Comparison of ENCODE assay signal across 8 cellular contexts in the genomic region with DNA sequence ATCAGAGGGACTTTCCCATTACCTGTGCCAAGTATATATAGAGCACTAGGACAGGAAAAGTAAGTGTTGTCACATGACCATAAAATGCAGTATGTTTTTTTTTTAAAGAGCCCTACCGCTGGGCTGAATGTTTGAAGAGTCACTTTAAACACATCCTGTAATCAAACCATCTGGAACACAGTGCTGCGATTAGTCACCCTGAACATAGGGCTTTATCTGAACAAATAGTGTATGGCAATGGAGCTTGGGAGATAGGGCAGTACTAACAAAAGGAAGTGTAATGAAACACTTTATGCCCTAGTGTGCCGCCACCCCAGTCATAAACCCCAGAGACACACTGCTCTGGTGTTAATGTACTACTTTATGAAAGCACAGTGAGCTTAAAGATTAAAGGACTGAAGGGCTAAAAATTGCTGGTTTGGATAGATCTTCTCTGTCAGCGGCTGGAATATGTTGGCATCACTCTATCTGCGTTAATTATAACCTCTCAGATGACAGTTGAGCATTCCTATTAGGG.
DNase-seq lines count a peak whose midpoint lies in the region; ATAC-seq, FAIRE-seq and TF ChIP-seq lines count a peak whose summit lies in the region.

No MANE protein-coding gene starts in this region.

- no peak overlapping the region for H3K4me3 Mint-ChIP-seq in endothelial cell (ENCODE audit: unreplicated experiment)

- H3K36me3 ChIP-seq in kidney (ENCODE audit: control insufficient read depth in 1 of 2, insufficient read depth in 2 of 2, low read length in 2 of 2) (no peaks in the 10 kb centered on the region), ascending aorta (no peaks in the 10 kb centered on the region)

- FAIRE-seq in kidney (lab: Jason Lieb, UNC), result no peak

- peak; percentile 33 for ATAC-seq in GM18907 (IDR thresholded peaks at IDR 0.05; ENCODE audit: unreplicated experiment)
- ATAC-seq in HG02970 (IDR thresholded peaks at IDR 0.05; ENCODE audit: low FRiP score, unreplicated experiment), result no peak
- no peak for ATAC-seq in GM19463 (IDR thresholded peaks at IDR 0.05; ENCODE audit: unreplicated experiment)

- TF ChIP-seq CTCF in VCaP (conservative IDR thresholded peaks at IDR 0.05) (no peak), kidney (IDR thresholded peaks at IDR 0.05; ENCODE audit: borderline replicate concordance, extremely low read depth, insufficient read depth) (no peak), endothelial cell (IDR thresholded peaks at IDR 0.05; ENCODE audit: unreplicated experiment) (no peak), ascending aorta (IDR thresholded peaks at IDR 0.05) (no peak)

- DNase-seq in NCI-H1694 treated with DMSO at 0.1 percent for 48 hours (lab: John Stamatoyannopoulos, UW) (peak; percentile 95), kidney (no peak), endothelial cell (ENCODE audit: low spot score) (no peak), ascending aorta (ENCODE audit: low spot score in 2 of 2) (no peak)

- no peaks in the 10 kb centered on the region for H3K9me3 ChIP-seq in kidney (ENCODE audit: control insufficient read depth in 1 of 2, low read length in 2 of 2)
- no peaks in the 10 kb centered on the region for H3K9me3 ChIP-seq in ascending aorta

- H3K27ac Mint-ChIP-seq in endothelial cell (ENCODE audit: unreplicated experiment), result no peak overlapping the region

- H3K27me3 ChIP-seq in ascending aorta, result no peaks in the 10 kb centered on the region

- H3K4me3 ChIP-seq in kidney (ENCODE audit: low read length in 2 of 2), result peak overlapping the region; percentile 2 to 15
- no peak overlapping the region for H3K4me3 ChIP-seq in ascending aorta

- H3K9me3 Mint-ChIP-seq in endothelial cell (ENCODE audit: unreplicated experiment), result no peaks in the 10 kb centered on the region

- intact Hi-C loops in kidney (cut with DNase I) (no loop called here), ascending aorta (cut with DNase I) (loop anchor here (10.0 kb wide), 1 partner anchor 249 kb away; no protein-coding TSS in a partner anchor)

- H3K27ac ChIP-seq in VCaP (peak overlapping the region; percentile 77), kidney (ENCODE audit: low read depth in 2 of 2, low read length in 2 of 2) (peak overlapping the region; percentile 52 to 78), ascending aorta (peak overlapping the region in 1 of 2 donors; percentile 37)

- H3K4me1 ChIP-seq in kidney (ENCODE audit: control insufficient read depth in 1 of 2, insufficient read depth in 1 of 2, low read depth in 1 of 2, low read length in 2 of 2), result peaks cover 51 to 76% of the 10 kb centered on the region in 2 donors
- peaks cover 0 to 5% of the 10 kb centered on the region in 2 donors for H3K4me1 ChIP-seq in ascending aorta

- H3K9ac ChIP-seq in kidney (ENCODE audit: low read length in 2 of 2), result peak overlapping the region in 1 of 2 donors; percentile 38

- peaks cover 54% of the 10 kb centered on the region for H3K4me1 Mint-ChIP-seq in endothelial cell (ENCODE audit: unreplicated experiment)

- H3K27me3 Mint-ChIP-seq in endothelial cell (ENCODE audit: unreplicated experiment), result peaks cover 4% of the 10 kb centered on the region

- H3K36me3 Mint-ChIP-seq in endothelial cell (ENCODE audit: low read depth, unreplicated experiment), result no peaks in the 10 kb centered on the region

Comparison
In these comparisons a context has a peak if more than half of its experiments do, and no peak if none do; other contexts are left out.
1. H3K4me3 ChIP-seq: peak in kidney (2 of 2); none in ascending aorta (0 of 2).